Comparison of ENCODE assay signal across 9 cellular contexts in genomic region chr14:91115986-91116385, GRCh38. TPM values are rescaled to one million over a fixed set of nuclear protein-coding genes. Genes with fewer than 3 reads are reported as not detected.
DNase-seq lines count a peak whose midpoint lies in the region; ATAC-seq and TF ChIP-seq lines count a peak whose summit lies in the region.
"Had no signal": no experiment of that assay in that cellular context is flagged by ENCODE, and none has a peak within 500 bp of the region (broad histone marks: within the 10 kb centered on the region; RNA-seq: fewer than 3 reads in every experiment).

No MANE protein-coding gene starts in this region.

- ATAC-seq in esophagus mucosa (no peak), aorta (ENCODE audit: low FRiP score) (no peak)

- H3K9ac ChIP-seq in stomach smooth muscle (ENCODE audit: low read length in 2 of 2) = peak overlapping the region; percentile 55 to 95

- intact Hi-C loops in aorta (cut with DNase I) = no loop called here

- peak overlapping the region; percentile 60 to 75 for H3K4me3 ChIP-seq in foreskin fibroblast (ENCODE audit: low read depth in 1 of 2, low read length in 2 of 2)
- peak overlapping the region; percentile 86 to 95 for H3K4me3 ChIP-seq in stomach smooth muscle (ENCODE audit: low read length in 2 of 2)
- H3K4me3 ChIP-seq in aorta (ENCODE audit: low read length in 2 of 2) = peak overlapping the region in 1 of 2 donors; percentile 30

- TF ChIP-seq CTCF in VCaP (conservative IDR thresholded peaks at IDR 0.05) = no peak
- TF ChIP-seq CTCF in foreskin fibroblast (IDR thresholded peaks at IDR 0.05; ENCODE audit: low read depth, low read length) = no peak

- peaks cover 45% of the 10 kb centered on the region for H3K36me3 Mint-ChIP-seq in T-helper 1 cell treated with Interleukin-12 subunit alpha and Interleukin-12 subunit beta and Interleukin-4 antibody, amounts not matched to agents 30 μg/mL and 1 μg/mL, for 36 hours (ENCODE audit: low read depth)

- peaks cover 8% of the 10 kb centered on the region for H3K9me3 Mint-ChIP-seq in T-helper 1 cell treated with Interleukin-12 subunit alpha and Interleukin-12 subunit beta and Interleukin-4 antibody, amounts not matched to agents 30 μg/mL and 1 μg/mL, for 36 hours

- H3K36me3 ChIP-seq in stomach smooth muscle (ENCODE audit: control insufficient read depth in 2 of 2, insufficient read depth in 2 of 2, low read length in 2 of 2) (peaks cover 6 to 8% of the 10 kb centered on the region in 2 donors), aorta (ENCODE audit: control insufficient read depth in 1 of 2, insufficient read depth in 2 of 2, low read length in 1 of 2) (no peaks in the 10 kb centered on the region)

- H3K4me1 ChIP-seq in stomach smooth muscle (ENCODE audit: control insufficient read depth, insufficient read depth, low read length) = peaks cover 42% of the 10 kb centered on the region
- H3K4me1 ChIP-seq in aorta (ENCODE audit: control insufficient read depth in 1 of 2, insufficient read depth in 2 of 2, low read length in 2 of 2) = no peaks in the 10 kb centered on the region

- peak overlapping the region; percentile 97 for H3K27ac Mint-ChIP-seq in T-helper 1 cell treated with Interleukin-12 subunit alpha and Interleukin-12 subunit beta and Interleukin-4 antibody, amounts not matched to agents 30 μg/mL and 1 μg/mL, for 36 hours

- DNase-seq in T-helper 1 cell (no peak), foreskin fibroblast (peak in 1 of 2 donors; percentile 55), inferior parietal cortex (ENCODE audit: extremely low spot score) (no peak), aorta (no peak)
- DNase-seq: ACHN had no signal

- H3K9me3 ChIP-seq in stomach smooth muscle (ENCODE audit: control insufficient read depth in 2 of 2, low read length in 2 of 2) (no peaks in the 10 kb centered on the region), aorta (ENCODE audit: control insufficient read depth, low read length) (no peaks in the 10 kb centered on the region)

- peak overlapping the region; percentile 95 for H3K4me3 Mint-ChIP-seq in T-helper 1 cell treated with Interleukin-12 subunit alpha and Interleukin-12 subunit beta and Interleukin-4 antibody, amounts not matched to agents 30 μg/mL and 1 μg/mL, for 36 hours

- H3K27me3 ChIP-seq in stomach smooth muscle (ENCODE audit: control insufficient read depth in 1 of 2, insufficient read depth in 2 of 2, low read length in 2 of 2) (no peaks in the 10 kb centered on the region), aorta (ENCODE audit: control insufficient read depth in 1 of 2, insufficient read depth in 2 of 2, low read length in 1 of 2) (no peaks in the 10 kb centered on the region)

- H3K4me1 Mint-ChIP-seq in T-helper 1 cell treated with Interleukin-12 subunit alpha and Interleukin-12 subunit beta and Interleukin-4 antibody, amounts not matched to agents 30 μg/mL and 1 μg/mL, for 36 hours (ENCODE audit: low read depth) = peaks cover 60% of the 10 kb centered on the region

- WGBS in aorta, 2 donors = 14 to 27% methylated on average over 2 of the region's 2 CpGs

- H3K27ac ChIP-seq in VCaP (peak overlapping the region; percentile 17), stomach smooth muscle (ENCODE audit: low read length) (peak overlapping the region; percentile 98), aorta (ENCODE audit: low read depth in 1 of 2, low read length in 2 of 2) (no peak overlapping the region)

- no peaks in the 10 kb centered on the region for H3K27me3 Mint-ChIP-seq in T-helper 1 cell treated with Interleukin-12 subunit alpha and Interleukin-12 subunit beta and Interleukin-4 antibody, amounts not matched to agents 30 μg/mL and 1 μg/mL, for 36 hours (ENCODE audit: low read depth)

RNA-seq across cellular contexts. Expression of gene DGLUCY, which starts 2.1 kb away (rescaled TPM):
- total RNA-seq in esophagus mucosa (21.8 TPM), aorta (10 to 100 TPM; 23.5 to 55.5 TPM)
- 10 to 100 TPM; 11.9 to 15.1 TPM for polyA plus RNA-seq in aorta

RNA-seq across cellular contexts. Expression of gene RPS6KA5, which starts 55.5 kb away (rescaled TPM):
- 9.1 TPM for total RNA-seq in esophagus mucosa
- total RNA-seq in aorta = 1 to 10 TPM; 4.4 to 10.0 TPM
- 1 to 10 TPM; 1.4 to 1.6 TPM for polyA plus RNA-seq in aorta

Comparison
In these comparisons a context has a peak if more than half of its experiments do, and no peak if none do; other contexts are left out.
1. H3K27ac ChIP-seq: peak in VCaP (single experiment) and stomach smooth muscle (single experiment); none in aorta (0 of 2).